ENCODE assay signal across 1 cellular context in the genomic region with DNA sequence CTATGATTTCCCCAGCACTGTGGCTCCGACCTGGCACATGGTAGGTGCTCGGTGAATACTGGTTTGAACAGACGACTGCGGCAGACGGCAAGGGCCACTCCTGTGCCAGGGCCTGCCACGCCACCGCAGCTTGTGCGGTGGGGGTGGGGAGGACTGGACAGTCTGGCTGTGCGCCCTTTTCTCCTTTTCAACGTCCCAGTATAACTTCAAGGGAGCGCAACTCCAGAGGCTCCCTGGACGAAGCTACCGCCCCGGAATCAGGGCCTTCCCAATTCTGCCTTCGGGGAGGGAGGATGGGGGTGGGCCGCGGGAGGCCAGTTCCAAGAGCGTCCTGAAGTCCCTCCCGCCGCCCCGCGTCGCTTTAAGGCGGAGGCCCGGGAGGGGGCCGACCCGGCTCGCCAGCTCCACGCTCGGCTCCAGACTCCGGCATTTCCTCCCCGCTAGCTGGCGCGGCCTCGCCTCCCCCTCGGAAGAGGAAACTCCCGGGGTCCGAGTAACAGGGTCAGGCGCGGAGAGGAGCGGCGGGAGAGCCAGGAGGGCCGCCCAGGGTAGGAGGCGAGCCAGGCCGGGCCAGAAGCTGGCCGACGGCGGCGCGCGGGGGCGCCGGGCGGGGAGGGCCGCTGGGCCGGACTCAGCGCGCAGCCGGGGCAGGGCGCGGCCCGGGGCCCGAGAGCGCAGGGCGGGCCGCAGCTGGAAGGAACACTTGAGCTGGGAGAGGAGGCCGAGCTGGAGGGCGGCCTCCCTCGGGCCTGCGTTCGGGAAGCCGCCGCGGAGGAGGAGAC.
TF ChIP-seq lines count a peak whose summit lies in the region.

A gene (plus strand): TSS at position 388 of the 782 bp plus-strand sequence. CDS start 498 bp downstream, outside the sequence.

TF ChIP-seq in HepG2, 621 proteins besides CTCF, POLR2A, EP300 and RAD21 (continued from another document and continues in another):
- TF ChIP-seq ZNF331 (CRISPR knock-in tag; IDR thresholded peaks at IDR 0.05): peak; percentile 35; the same call in 1 of the 2 replicates
- peak; percentile 79; the same call in 1 of the 2 replicates for TF ChIP-seq ZNF253 (CRISPR knock-in tag; IDR thresholded peaks at IDR 0.05; ENCODE audit: borderline replicate concordance)
- TF ChIP-seq RFX1 (IDR thresholded peaks at IDR 0.05): no peak
- TF ChIP-seq ZNF678 (CRISPR knock-in tag; IDR thresholded peaks at IDR 0.05): no peak; the same call in 1 of the 2 replicates
- TF ChIP-seq MED8 (CRISPR knock-in tag; IDR thresholded peaks at IDR 0.05; ENCODE audit: insufficient replicate concordance): no peak
- TF ChIP-seq, protein P1, sequence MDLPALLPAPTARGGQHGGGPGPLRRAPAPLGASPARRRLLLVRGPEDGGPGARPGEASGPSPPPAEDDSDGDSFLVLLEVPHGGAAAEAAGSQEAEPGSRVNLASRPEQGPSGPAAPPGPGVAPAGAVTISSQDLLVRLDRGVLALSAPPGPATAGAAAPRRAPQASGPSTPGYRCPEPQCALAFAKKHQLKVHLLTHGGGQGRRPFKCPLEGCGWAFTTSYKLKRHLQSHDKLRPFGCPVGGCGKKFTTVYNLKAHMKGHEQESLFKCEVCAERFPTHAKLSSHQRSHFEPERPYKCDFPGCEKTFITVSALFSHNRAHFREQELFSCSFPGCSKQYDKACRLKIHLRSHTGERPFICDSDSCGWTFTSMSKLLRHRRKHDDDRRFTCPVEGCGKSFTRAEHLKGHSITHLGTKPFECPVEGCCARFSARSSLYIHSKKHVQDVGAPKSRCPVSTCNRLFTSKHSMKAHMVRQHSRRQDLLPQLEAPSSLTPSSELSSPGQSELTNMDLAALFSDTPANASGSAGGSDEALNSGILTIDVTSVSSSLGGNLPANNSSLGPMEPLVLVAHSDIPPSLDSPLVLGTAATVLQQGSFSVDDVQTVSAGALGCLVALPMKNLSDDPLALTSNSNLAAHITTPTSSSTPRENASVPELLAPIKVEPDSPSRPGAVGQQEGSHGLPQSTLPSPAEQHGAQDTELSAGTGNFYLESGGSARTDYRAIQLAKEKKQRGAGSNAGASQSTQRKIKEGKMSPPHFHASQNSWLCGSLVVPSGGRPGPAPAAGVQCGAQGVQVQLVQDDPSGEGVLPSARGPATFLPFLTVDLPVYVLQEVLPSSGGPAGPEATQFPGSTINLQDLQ (CRISPR knock-in tag; IDR thresholded peaks at IDR 0.05): 0 out of 2 replicates have a peak, but pooled peaks have one; percentile 61
- TF ChIP-seq, protein P2, sequence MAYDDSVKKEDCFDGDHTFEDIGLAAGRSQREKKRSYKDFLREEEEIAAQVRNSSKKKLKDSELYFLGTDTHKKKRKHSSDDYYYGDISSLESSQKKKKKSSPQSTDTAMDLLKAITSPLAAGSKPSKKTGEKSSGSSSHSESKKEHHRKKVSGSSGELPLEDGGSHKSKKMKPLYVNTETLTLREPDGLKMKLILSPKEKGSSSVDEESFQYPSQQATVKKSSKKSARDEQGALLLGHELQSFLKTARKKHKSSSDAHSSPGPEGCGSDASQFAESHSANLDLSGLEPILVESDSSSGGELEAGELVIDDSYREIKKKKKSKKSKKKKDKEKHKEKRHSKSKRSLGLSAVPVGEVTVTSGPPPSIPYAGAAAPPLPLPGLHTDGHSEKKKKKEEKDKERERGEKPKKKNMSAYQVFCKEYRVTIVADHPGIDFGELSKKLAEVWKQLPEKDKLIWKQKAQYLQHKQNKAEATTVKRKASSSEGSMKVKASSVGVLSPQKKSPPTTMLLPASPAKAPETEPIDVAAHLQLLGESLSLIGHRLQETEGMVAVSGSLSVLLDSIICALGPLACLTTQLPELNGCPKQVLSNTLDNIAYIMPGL (CRISPR knock-in tag; IDR thresholded peaks at IDR 0.05; ENCODE audit: borderline replicate concordance in 1 of 2, low read depth in 1 of 2): peak; percentile 86 to 92
- TF ChIP-seq SP1 (IDR thresholded peaks at IDR 0.05): no peak
- peak; percentile 45; the same call in 1 of the 2 replicates for TF ChIP-seq SP1 (CRISPR knock-in tag; IDR thresholded peaks at IDR 0.05)
- 0 out of 2 replicates have a peak, but pooled peaks have one; percentile 14 for TF ChIP-seq ZNF30 (CRISPR knock-in tag; IDR thresholded peaks at IDR 0.05)
- TF ChIP-seq, protein P3, sequence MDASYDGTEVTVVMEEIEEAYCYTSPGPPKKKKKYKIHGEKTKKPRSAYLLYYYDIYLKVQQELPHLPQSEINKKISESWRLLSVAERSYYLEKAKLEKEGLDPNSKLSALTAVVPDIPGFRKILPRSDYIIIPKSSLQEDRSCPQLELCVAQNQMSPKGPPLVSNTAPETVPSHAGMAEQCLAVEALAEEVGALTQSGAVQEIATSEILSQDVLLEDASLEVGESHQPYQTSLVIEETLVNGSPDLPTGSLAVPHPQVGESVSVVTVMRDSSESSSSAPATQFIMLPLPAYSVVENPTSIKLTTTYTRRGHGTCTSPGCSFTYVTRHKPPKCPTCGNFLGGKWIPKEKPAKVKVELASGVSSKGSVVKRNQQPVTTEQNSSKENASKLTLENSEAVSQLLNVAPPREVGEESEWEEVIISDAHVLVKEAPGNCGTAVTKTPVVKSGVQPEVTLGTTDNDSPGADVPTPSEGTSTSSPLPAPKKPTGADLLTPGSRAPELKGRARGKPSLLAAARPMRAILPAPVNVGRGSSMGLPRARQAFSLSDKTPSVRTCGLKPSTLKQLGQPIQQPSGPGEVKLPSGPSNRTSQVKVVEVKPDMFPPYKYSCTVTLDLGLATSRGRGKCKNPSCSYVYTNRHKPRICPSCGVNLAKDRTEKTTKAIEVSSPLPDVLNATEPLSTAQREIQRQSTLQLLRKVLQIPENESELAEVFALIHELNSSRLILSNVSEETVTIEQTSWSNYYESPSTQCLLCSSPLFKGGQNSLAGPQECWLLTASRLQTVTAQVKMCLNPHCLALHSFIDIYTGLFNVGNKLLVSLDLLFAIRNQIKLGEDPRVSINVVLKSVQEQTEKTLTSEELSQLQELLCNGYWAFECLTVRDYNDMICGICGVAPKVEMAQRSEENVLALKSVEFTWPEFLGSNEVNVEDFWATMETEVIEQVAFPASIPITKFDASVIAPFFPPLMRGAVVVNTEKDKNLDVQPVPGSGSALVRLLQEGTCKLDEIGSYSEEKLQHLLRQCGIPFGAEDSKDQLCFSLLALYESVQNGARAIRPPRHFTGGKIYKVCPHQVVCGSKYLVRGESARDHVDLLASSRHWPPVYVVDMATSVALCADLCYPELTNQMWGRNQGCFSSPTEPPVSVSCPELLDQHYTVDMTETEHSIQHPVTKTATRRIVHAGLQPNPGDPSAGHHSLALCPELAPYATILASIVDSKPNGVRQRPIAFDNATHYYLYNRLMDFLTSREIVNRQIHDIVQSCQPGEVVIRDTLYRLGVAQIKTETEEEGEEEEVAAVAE (CRISPR knock-in tag; IDR thresholded peaks at IDR 0.05; ENCODE audit: borderline replicate concordance): peak; percentile 76; the same call in 1 of the 2 replicates
- TF ChIP-seq HDAC1 (CRISPR knock-in tag; IDR thresholded peaks at IDR 0.05): peak; percentile 41; the same call in 1 of the 2 replicates
- peak; percentile 83 for TF ChIP-seq ZSCAN22 (CRISPR knock-in tag; IDR thresholded peaks at IDR 0.05)
- peak; percentile 95 for TF ChIP-seq POLR2G (IDR thresholded peaks at IDR 0.05; ENCODE audit: low read depth, low read length)
- peak; percentile 89; the same call in 1 of the 2 replicates for TF ChIP-seq ZIK1 (CRISPR knock-in tag; IDR thresholded peaks at IDR 0.05; ENCODE audit: borderline replicate concordance, low read depth)
- TF ChIP-seq XRCC5 (optimal IDR thresholded peaks at IDR 0.05; ENCODE audit: low read length): peak; percentile 64
- TF ChIP-seq JARID2 (CRISPR knock-in tag; IDR thresholded peaks at IDR 0.05; ENCODE audit: insufficient replicate concordance): peak; percentile 64
- TF ChIP-seq PHF20 (CRISPR knock-in tag; IDR thresholded peaks at IDR 0.05): peak; percentile 66
- no peak for TF ChIP-seq ZNF17 (CRISPR knock-in tag; IDR thresholded peaks at IDR 0.05)
- TF ChIP-seq CBFB (CRISPR knock-in tag; IDR thresholded peaks at IDR 0.05): peak; percentile 48; the same call in 1 of the 2 replicates
- TF ChIP-seq YEATS2 (CRISPR knock-in tag; IDR thresholded peaks at IDR 0.05; ENCODE audit: borderline replicate concordance): peak; percentile 42; the same call in 1 of the 2 replicates
- TF ChIP-seq, protein P4, sequence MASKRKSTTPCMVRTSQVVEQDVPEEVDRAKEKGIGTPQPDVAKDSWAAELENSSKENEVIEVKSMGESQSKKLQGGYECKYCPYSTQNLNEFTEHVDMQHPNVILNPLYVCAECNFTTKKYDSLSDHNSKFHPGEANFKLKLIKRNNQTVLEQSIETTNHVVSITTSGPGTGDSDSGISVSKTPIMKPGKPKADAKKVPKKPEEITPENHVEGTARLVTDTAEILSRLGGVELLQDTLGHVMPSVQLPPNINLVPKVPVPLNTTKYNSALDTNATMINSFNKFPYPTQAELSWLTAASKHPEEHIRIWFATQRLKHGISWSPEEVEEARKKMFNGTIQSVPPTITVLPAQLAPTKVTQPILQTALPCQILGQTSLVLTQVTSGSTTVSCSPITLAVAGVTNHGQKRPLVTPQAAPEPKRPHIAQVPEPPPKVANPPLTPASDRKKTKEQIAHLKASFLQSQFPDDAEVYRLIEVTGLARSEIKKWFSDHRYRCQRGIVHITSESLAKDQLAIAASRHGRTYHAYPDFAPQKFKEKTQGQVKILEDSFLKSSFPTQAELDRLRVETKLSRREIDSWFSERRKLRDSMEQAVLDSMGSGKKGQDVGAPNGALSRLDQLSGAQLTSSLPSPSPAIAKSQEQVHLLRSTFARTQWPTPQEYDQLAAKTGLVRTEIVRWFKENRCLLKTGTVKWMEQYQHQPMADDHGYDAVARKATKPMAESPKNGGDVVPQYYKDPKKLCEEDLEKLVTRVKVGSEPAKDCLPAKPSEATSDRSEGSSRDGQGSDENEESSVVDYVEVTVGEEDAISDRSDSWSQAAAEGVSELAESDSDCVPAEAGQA (IDR thresholded peaks at IDR 0.05; ENCODE audit: low read depth): no peak
- TF ChIP-seq, protein P4 (CRISPR knock-in tag; IDR thresholded peaks at IDR 0.05; ENCODE audit: borderline replicate concordance): peak; percentile 83; the same call in 1 of the 2 replicates
- peak; percentile 41; the same call in 1 of the 2 replicates for TF ChIP-seq JUN (CRISPR knock-in tag; IDR thresholded peaks at IDR 0.05)
- TF ChIP-seq ZNF234 (CRISPR knock-in tag; conservative IDR thresholded peaks at IDR 0.05): peak; percentile 79; the same call in 1 of the 2 replicates
- TF ChIP-seq, protein P5, sequence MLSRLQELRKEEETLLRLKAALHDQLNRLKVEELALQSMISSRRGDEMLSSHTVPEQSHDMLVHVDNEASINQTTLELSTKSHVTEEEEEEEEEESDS (CRISPR knock-in tag; IDR thresholded peaks at IDR 0.05; ENCODE audit: borderline replicate concordance): 0 out of 2 replicates have a peak, but pooled peaks have one; percentile 45
- no peak; the same call in 1 of the 2 replicates for TF ChIP-seq SPEN (CRISPR knock-in tag; IDR thresholded peaks at IDR 0.05; ENCODE audit: low read depth)
- peak; percentile 44; the same call in 1 of the 2 replicates for TF ChIP-seq ZNF205 (CRISPR knock-in tag; IDR thresholded peaks at IDR 0.05)
- TF ChIP-seq, protein P6, sequence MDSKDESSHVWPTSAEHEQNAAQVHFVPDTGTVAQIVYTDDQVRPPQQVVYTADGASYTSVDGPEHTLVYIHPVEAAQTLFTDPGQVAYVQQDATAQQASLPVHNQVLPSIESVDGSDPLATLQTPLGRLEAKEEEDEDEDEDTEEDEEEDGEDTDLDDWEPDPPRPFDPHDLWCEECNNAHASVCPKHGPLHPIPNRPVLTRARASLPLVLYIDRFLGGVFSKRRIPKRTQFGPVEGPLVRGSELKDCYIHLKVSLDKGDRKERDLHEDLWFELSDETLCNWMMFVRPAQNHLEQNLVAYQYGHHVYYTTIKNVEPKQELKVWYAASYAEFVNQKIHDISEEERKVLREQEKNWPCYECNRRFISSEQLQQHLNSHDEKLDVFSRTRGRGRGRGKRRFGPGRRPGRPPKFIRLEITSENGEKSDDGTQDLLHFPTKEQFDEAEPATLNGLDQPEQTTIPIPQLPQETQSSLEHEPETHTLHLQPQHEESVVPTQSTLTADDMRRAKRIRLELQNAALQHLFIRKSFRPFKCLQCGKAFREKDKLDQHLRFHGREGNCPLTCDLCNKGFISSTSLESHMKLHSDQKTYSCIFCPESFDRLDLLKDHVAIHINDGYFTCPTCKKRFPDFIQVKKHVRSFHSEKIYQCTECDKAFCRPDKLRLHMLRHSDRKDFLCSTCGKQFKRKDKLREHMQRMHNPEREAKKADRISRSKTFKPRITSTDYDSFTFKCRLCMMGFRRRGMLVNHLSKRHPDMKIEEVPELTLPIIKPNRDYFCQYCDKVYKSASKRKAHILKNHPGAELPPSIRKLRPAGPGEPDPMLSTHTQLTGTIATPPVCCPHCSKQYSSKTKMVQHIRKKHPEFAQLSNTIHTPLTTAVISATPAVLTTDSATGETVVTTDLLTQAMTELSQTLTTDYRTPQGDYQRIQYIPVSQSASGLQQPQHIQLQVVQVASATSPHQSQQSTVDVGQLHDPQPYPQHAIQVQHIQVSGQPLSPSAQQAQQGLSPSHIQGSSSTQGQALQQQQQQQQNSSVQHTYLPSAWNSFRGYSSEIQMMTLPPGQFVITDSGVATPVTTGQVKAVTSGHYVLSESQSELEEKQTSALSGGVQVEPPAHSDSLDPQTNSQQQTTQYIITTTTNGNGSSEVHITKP (CRISPR knock-in tag; IDR thresholded peaks at IDR 0.05; ENCODE audit: low read depth): peak; percentile 96
- peak; percentile 83; the same call in 1 of the 2 replicates for TF ChIP-seq ZNF225 (CRISPR knock-in tag; IDR thresholded peaks at IDR 0.05)
- peak; percentile 48 for TF ChIP-seq TEAD3 (CRISPR knock-in tag; optimal IDR thresholded peaks at IDR 0.05; ENCODE audit: borderline replicate concordance)
- peak; percentile 91 for TF ChIP-seq ARNT2 (CRISPR knock-in tag; IDR thresholded peaks at IDR 0.05; ENCODE audit: low read depth)
- TF ChIP-seq ZNF589 (CRISPR knock-in tag; conservative IDR thresholded peaks at IDR 0.05): no peak
